2 cellular contexts compared by ENCODE assay signal in the genomic region with DNA sequence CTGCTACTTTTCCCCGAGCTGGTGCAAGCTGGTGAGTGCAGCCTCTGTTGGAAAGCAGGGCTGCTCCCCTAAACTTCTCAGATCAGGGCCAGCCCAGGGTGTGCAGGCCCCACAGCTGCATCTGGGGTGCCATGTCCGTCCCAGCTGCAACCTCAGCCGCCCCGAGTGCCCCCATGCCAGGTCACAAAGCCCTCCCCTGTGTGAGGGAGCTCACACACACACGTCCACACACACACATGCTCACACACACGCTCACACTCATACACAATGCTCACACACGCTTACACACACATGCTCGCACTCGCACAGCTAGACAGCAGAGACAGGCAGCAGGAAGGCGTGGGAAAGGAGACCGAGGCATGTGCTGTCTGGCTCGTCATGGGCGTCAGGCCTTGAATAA.
TF ChIP-seq lines count a peak whose summit lies in the region.

No MANE protein-coding gene starts in this region.

TF ChIP-seq in GM23338, 12 proteins besides CTCF, POLR2A, EP300 and RAD21:
- TF ChIP-seq, protein P1, sequence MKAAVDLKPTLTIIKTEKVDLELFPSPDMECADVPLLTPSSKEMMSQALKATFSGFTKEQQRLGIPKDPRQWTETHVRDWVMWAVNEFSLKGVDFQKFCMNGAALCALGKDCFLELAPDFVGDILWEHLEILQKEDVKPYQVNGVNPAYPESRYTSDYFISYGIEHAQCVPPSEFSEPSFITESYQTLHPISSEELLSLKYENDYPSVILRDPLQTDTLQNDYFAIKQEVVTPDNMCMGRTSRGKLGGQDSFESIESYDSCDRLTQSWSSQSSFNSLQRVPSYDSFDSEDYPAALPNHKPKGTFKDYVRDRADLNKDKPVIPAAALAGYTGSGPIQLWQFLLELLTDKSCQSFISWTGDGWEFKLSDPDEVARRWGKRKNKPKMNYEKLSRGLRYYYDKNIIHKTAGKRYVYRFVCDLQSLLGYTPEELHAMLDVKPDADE (IDR thresholded peaks at IDR 0.05) = no peak
- TF ChIP-seq NANOG (IDR thresholded peaks at IDR 0.05; ENCODE audit: borderline replicate concordance) (no peak), CREB1 (CRISPR knock-in tag; IDR thresholded peaks at IDR 0.05; ENCODE audit: low read depth) (no peak), ZNF331 (CRISPR knock-in tag; IDR thresholded peaks at IDR 0.05; ENCODE audit: low read depth) (no peak), JUNB (IDR thresholded peaks at IDR 0.05; ENCODE audit: unreplicated experiment) (no peak), STAT1 (IDR thresholded peaks at IDR 0.05; ENCODE audit: unreplicated experiment) (no peak), ZNF114 (CRISPR knock-in tag; IDR thresholded peaks at IDR 0.05) (no peak), EZH2 (IDR thresholded peaks at IDR 0.05; ENCODE audit: low read depth, unreplicated experiment) (no peak)
- TF ChIP-seq, protein P2, sequence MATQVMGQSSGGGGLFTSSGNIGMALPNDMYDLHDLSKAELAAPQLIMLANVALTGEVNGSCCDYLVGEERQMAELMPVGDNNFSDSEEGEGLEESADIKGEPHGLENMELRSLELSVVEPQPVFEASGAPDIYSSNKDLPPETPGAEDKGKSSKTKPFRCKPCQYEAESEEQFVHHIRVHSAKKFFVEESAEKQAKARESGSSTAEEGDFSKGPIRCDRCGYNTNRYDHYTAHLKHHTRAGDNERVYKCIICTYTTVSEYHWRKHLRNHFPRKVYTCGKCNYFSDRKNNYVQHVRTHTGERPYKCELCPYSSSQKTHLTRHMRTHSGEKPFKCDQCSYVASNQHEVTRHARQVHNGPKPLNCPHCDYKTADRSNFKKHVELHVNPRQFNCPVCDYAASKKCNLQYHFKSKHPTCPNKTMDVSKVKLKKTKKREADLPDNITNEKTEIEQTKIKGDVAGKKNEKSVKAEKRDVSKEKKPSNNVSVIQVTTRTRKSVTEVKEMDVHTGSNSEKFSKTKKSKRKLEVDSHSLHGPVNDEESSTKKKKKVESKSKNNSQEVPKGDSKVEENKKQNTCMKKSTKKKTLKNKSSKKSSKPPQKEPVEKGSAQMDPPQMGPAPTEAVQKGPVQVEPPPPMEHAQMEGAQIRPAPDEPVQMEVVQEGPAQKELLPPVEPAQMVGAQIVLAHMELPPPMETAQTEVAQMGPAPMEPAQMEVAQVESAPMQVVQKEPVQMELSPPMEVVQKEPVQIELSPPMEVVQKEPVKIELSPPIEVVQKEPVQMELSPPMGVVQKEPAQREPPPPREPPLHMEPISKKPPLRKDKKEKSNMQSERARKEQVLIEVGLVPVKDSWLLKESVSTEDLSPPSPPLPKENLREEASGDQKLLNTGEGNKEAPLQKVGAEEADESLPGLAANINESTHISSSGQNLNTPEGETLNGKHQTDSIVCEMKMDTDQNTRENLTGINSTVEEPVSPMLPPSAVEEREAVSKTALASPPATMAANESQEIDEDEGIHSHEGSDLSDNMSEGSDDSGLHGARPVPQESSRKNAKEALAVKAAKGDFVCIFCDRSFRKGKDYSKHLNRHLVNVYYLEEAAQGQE (IDR thresholded peaks at IDR 0.05; ENCODE audit: unreplicated experiment) = no peak
- TF ChIP-seq, protein P3, sequence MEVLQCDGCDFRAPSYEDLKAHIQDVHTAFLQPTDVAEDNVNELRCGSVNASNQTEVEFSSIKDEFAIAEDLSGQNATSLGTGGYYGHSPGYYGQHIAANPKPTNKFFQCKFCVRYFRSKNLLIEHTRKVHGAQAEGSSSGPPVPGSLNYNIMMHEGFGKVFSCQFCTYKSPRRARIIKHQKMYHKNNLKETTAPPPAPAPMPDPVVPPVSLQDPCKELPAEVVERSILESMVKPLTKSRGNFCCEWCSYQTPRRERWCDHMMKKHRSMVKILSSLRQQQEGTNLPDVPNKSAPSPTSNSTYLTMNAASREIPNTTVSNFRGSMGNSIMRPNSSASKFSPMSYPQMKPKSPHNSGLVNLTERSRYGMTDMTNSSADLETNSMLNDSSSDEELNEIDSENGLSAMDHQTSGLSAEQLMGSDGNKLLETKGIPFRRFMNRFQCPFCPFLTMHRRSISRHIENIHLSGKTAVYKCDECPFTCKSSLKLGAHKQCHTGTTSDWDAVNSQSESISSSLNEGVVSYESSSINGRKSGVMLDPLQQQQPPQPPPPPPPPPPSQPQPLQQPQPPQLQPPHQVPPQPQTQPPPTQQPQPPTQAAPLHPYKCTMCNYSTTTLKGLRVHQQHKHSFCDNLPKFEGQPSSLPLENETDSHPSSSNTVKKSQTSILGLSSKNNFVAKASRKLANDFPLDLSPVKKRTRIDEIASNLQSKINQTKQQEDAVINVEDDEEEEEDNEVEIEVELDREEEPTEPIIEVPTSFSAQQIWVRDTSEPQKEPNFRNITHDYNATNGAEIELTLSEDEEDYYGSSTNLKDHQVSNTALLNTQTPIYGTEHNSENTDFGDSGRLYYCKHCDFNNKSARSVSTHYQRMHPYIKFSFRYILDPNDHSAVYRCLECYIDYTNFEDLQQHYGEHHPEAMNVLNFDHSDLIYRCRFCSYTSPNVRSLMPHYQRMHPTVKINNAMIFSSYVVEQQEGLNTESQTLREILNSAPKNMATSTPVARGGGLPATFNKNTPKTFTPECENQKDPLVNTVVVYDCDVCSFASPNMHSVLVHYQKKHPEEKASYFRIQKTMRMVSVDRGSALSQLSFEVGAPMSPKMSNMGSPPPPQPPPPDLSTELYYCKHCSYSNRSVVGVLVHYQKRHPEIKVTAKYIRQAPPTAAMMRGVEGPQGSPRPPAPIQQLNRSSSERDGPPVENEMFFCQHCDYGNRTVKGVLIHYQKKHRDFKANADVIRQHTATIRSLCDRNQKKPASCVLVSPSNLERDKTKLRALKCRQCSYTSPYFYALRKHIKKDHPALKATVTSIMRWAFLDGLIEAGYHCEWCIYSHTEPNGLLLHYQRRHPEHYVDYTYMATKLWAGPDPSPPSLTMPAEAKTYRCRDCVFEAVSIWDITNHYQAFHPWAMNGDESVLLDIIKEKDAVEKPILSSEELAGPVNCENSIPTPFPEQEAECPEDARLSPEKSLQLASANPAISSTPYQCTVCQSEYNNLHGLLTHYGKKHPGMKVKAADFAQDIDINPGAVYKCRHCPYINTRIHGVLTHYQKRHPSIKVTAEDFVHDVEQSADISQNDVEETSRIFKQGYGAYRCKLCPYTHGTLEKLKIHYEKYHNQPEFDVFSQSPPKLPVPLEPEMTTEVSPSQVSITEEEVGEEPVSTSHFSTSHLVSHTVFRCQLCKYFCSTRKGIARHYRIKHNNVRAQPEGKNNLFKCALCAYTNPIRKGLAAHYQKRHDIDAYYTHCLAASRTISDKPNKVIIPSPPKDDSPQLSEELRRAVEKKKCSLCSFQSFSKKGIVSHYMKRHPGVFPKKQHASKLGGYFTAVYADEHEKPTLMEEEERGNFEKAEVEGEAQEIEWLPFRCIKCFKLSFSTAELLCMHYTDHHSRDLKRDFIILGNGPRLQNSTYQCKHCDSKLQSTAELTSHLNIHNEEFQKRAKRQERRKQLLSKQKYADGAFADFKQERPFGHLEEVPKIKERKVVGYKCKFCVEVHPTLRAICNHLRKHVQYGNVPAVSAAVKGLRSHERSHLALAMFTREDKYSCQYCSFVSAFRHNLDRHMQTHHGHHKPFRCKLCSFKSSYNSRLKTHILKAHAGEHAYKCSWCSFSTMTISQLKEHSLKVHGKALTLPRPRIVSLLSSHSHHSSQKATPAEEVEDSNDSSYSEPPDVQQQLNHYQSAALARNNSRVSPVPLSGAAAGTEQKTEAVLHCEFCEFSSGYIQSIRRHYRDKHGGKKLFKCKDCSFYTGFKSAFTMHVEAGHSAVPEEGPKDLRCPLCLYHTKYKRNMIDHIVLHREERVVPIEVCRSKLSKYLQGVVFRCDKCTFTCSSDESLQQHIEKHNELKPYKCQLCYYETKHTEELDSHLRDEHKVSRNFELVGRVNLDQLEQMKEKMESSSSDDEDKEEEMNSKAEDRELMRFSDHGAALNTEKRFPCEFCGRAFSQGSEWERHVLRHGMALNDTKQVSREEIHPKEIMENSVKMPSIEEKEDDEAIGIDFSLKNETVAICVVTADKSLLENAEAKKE (CRISPR knock-in tag; IDR thresholded peaks at IDR 0.05) = no peak

TF ChIP-seq in K562, 482 proteins besides CTCF, POLR2A, EP300 and RAD21:
- TF ChIP-seq SUPT5H (IDR thresholded peaks at IDR 0.05) = 0 out of 2 replicates have a peak, but pooled peaks have one; percentile 33
- TF ChIP-seq KLF10 (CRISPR knock-in tag; IDR thresholded peaks at IDR 0.05) = no peak
